ENCODE assay signal across 34 cellular contexts in genomic region chr14:96706893-96707292, GRCh38.
"Had no signal": no experiment of that assay in that cellular context is flagged by ENCODE, and none has a peak within 500 bp of the region (broad histone marks: within the 10 kb centered on the region; RNA-seq: fewer than 3 reads in every experiment).

No MANE protein-coding gene starts in this region.

- DNase-seq: activated B cell treated with CpG ODN at 0.5 μM for 24 hours; activated CD4-positive, alpha-beta memory T cell treated with anti-CD3 and anti-CD28 coated beads for 36 hours; activated CD4-positive, alpha-beta T cell treated with anti-CD3 and anti-CD28 coated beads for 4 hours; activated CD4-positive, alpha-beta T cell treated with anti-CD3 and anti-CD28 coated beads, Interleukin-2, amount 10 ng/mL, durations not matched to agents 24 days and 14 days; activated CD4-positive, alpha-beta T cell treated with anti-CD3 and anti-CD28 coated beads, Interleukin-2, amount 50 U/mL, for 1 hour; activated CD4-positive, alpha-beta T cell treated with anti-CD3 and anti-CD28 coated beads, Interleukin-2, amount 50 U/mL, for 4 hours; activated CD4-positive, CD25-positive, alpha-beta regulatory T cell treated with anti-CD3 and anti-CD28 coated beads, Interleukin-2, amount 50 U/mL, for 72 hours; activated CD8-positive, alpha-beta memory T cell treated with anti-CD3 and anti-CD28 coated beads, Interleukin-2, amount 50 U/mL, for 4 hours; activated CD8-positive, alpha-beta T cell treated with anti-CD3 and anti-CD28 coated beads for 36 hours; activated effector memory CD4-positive, alpha-beta T cell treated with anti-CD3 and anti-CD28 coated beads, Interleukin-2, amount 50 U/mL, for 16 hours; activated gamma-delta T cell treated with Interleukin-2 at 50 U/mL for 16 hours; activated naive CD4-positive, alpha-beta T cell; activated naive CD4-positive, alpha-beta T cell treated with anti-CD3 and anti-CD28 coated beads for 36 hours; activated naive CD4-positive, alpha-beta T cell treated with anti-CD3 and anti-CD28 coated beads, Interleukin-2, amount 50 U/mL, for 16 hours; activated naive CD8-positive, alpha-beta T cell treated with anti-CD3 and anti-CD28 coated beads for 36 hours; activated T-cell treated with anti-CD3 and anti-CD28 coated beads for 4 hours; activated T-cell treated with anti-CD3 and anti-CD28 coated beads, Interleukin-2, amount 50 U/mL, for 1 hour; activated T-cell treated with anti-CD3 and anti-CD28 coated beads, Interleukin-2, amount 50 U/mL, for 4 hours; activated T-cell treated with anti-CD3 and anti-CD28 coated beads, Interleukin-2, amount 50 U/mL, for 72 hours; adrenal gland; amniotic stem cell; aorta; body of pancreas; brain microvascular endothelial cell; central memory CD4-positive, alpha-beta T cell; T-helper 2 cell; T-helper 9 cell had no signal

- H3K36me3 Mint-ChIP-seq: activated CD4-positive, alpha-beta memory T cell treated with anti-CD3 and anti-CD28 coated beads for 36 hours; activated naive CD4-positive, alpha-beta T cell treated with anti-CD3 and anti-CD28 coated beads, Interleukin-2, amount 50 U/mL, for 72 hours; activated naive CD8-positive, alpha-beta T cell treated with anti-CD3 and anti-CD28 coated beads for 36 hours had no signal

- H3K4me1 ChIP-seq: adrenal gland, body of pancreas, breast epithelium had no signal

- H3K27me3 Mint-ChIP-seq: activated CD4-positive, alpha-beta T cell treated with anti-CD3 and anti-CD28 coated beads, Interleukin-2, amount 10 ng/mL, durations not matched to agents 24 days and 14 days had no signal

- H3K27ac Mint-ChIP-seq: activated B cell treated with CpG ODN at 0.5 μM for 24 hours; activated CD4-positive, alpha-beta memory T cell treated with anti-CD3 and anti-CD28 coated beads for 36 hours; activated CD4-positive, alpha-beta T cell treated with anti-CD3 and anti-CD28 coated beads, Interleukin-2, amount 10 ng/mL, durations not matched to agents 24 days and 14 days; activated CD8-positive, alpha-beta T cell treated with anti-CD3 and anti-CD28 coated beads for 36 hours; activated naive CD4-positive, alpha-beta T cell treated with anti-CD3 and anti-CD28 coated beads for 36 hours; activated naive CD4-positive, alpha-beta T cell treated with anti-CD3 and anti-CD28 coated beads, Interleukin-2, amount 50 U/mL, for 72 hours; activated naive CD8-positive, alpha-beta T cell treated with anti-CD3 and anti-CD28 coated beads for 36 hours; activated T-cell treated with anti-CD3 and anti-CD28 coated beads, Interleukin-2, amount 50 U/mL, for 72 hours; activated T-helper 1 cell treated with anti-CD3 and anti-CD28 coated beads, Interleukin-12 subunit alpha, Interleukin-12 subunit beta, Interleukin-2, Interleukin-4 antibody, amounts not matched to agents 30 ng/mL and 10 ng/mL and 1 ng/mL, durations not matched to agents 14 hours and 24 hours and 36 hours; activated T-helper 17 cell treated with anti-CD3 and anti-CD28 coated beads, Interleukin-2, amount 50 U/mL, for 72 hours; T-helper 1 cell treated with Interleukin-12 subunit alpha and Interleukin-12 subunit beta and Interleukin-4 antibody, amounts not matched to agents 30 μg/mL and 1 μg/mL, for 36 hours; T-helper 2 cell treated with Interferon-gamma antibody and Interleukin-4, amounts not matched to agents 5 μg/mL and 100 μg/mL, for 36 hours had no signal

- H3K4me3 Mint-ChIP-seq: activated B cell treated with CpG ODN at 0.5 μM for 24 hours; activated CD4-positive, alpha-beta memory T cell treated with anti-CD3 and anti-CD28 coated beads for 36 hours; activated CD4-positive, alpha-beta T cell treated with anti-CD3 and anti-CD28 coated beads, Interleukin-2, amount 10 ng/mL, durations not matched to agents 24 days and 14 days; activated CD8-positive, alpha-beta T cell treated with anti-CD3 and anti-CD28 coated beads for 36 hours; activated naive CD4-positive, alpha-beta T cell treated with anti-CD3 and anti-CD28 coated beads for 36 hours; activated naive CD8-positive, alpha-beta T cell treated with anti-CD3 and anti-CD28 coated beads for 36 hours; activated T-cell treated with anti-CD3 and anti-CD28 coated beads, Interleukin-2, amount 50 U/mL, for 4 hours; activated T-cell treated with anti-CD3 and anti-CD28 coated beads, Interleukin-2, amount 50 U/mL, for 72 hours; activated T-helper 1 cell treated with anti-CD3 and anti-CD28 coated beads, Interleukin-12 subunit alpha, Interleukin-12 subunit beta, Interleukin-2, Interleukin-4 antibody, amounts not matched to agents 30 ng/mL and 10 ng/mL and 1 ng/mL, durations not matched to agents 14 hours and 24 hours and 36 hours; activated T-helper 17 cell treated with anti-CD3 and anti-CD28 coated beads, Interleukin-2, amount 50 U/mL, for 72 hours; T-helper 1 cell treated with Interleukin-12 subunit alpha and Interleukin-12 subunit beta and Interleukin-4 antibody, amounts not matched to agents 30 μg/mL and 1 μg/mL, for 36 hours; T-helper 2 cell treated with Interferon-gamma antibody and Interleukin-4, amounts not matched to agents 5 μg/mL and 100 μg/mL, for 36 hours had no signal

- ATAC-seq: activated CD8-positive, alpha-beta T cell treated with anti-CD3 and anti-CD28 coated beads for 36 hours; activated naive CD4-positive, alpha-beta T cell treated with anti-CD3 and anti-CD28 coated beads, Interleukin-2, amount 50 U/mL, for 72 hours; activated T-cell treated with anti-CD3 and anti-CD28 coated beads, Interleukin-2, amount 50 U/mL, for 4 hours; activated T-cell treated with anti-CD3 and anti-CD28 coated beads, Interleukin-2, amount 50 U/mL, for 72 hours; activated T-helper 17 cell treated with anti-CD3 and anti-CD28 coated beads, Interleukin-2, amount 50 U/mL, for 72 hours; body of pancreas had no signal

- H3K4me1 Mint-ChIP-seq: activated B cell treated with CpG ODN at 0.5 μM for 24 hours; activated CD4-positive, alpha-beta T cell treated with anti-CD3 and anti-CD28 coated beads, Interleukin-2, amount 10 ng/mL, durations not matched to agents 24 days and 14 days; activated naive CD8-positive, alpha-beta T cell treated with anti-CD3 and anti-CD28 coated beads for 36 hours; activated T-helper 17 cell treated with anti-CD3 and anti-CD28 coated beads, Interleukin-2, amount 50 U/mL, for 72 hours had no signal

- H3K4me3 ChIP-seq: adrenal gland, body of pancreas, breast epithelium had no signal

- H3K36me3 ChIP-seq: adrenal gland, brain microvascular endothelial cell, breast epithelium had no signal

- H3K27me3 ChIP-seq: adrenal gland, body of pancreas, brain microvascular endothelial cell had no signal

- H3K27ac ChIP-seq: adrenal gland, body of pancreas, brain microvascular endothelial cell, breast epithelium, VCaP had no signal

- H3K9me3 ChIP-seq: adrenal gland, body of pancreas, breast epithelium had no signal

- H3K9me3 Mint-ChIP-seq: activated B cell treated with CpG ODN at 0.5 μM for 24 hours; activated CD4-positive, alpha-beta memory T cell treated with anti-CD3 and anti-CD28 coated beads for 36 hours; activated CD4-positive, alpha-beta T cell treated with anti-CD3 and anti-CD28 coated beads, Interleukin-2, amount 10 ng/mL, durations not matched to agents 24 days and 14 days; activated CD8-positive, alpha-beta T cell treated with anti-CD3 and anti-CD28 coated beads for 36 hours; activated naive CD4-positive, alpha-beta T cell treated with anti-CD3 and anti-CD28 coated beads for 36 hours; activated naive CD4-positive, alpha-beta T cell treated with anti-CD3 and anti-CD28 coated beads, Interleukin-2, amount 50 U/mL, for 72 hours; activated naive CD8-positive, alpha-beta T cell treated with anti-CD3 and anti-CD28 coated beads for 36 hours; activated T-cell treated with anti-CD3 and anti-CD28 coated beads, Interleukin-2, amount 50 U/mL, for 4 hours; activated T-cell treated with anti-CD3 and anti-CD28 coated beads, Interleukin-2, amount 50 U/mL, for 72 hours; activated T-helper 1 cell treated with anti-CD3 and anti-CD28 coated beads, Interleukin-12 subunit alpha, Interleukin-12 subunit beta, Interleukin-2, Interleukin-4 antibody, amounts not matched to agents 30 ng/mL and 10 ng/mL and 1 ng/mL, durations not matched to agents 14 hours and 24 hours and 36 hours; activated T-helper 17 cell treated with anti-CD3 and anti-CD28 coated beads, Interleukin-2, amount 50 U/mL, for 72 hours; T-helper 1 cell treated with Interleukin-12 subunit alpha and Interleukin-12 subunit beta and Interleukin-4 antibody, amounts not matched to agents 30 μg/mL and 1 μg/mL, for 36 hours; T-helper 2 cell treated with Interferon-gamma antibody and Interleukin-4, amounts not matched to agents 5 μg/mL and 100 μg/mL, for 36 hours had no signal
